Comparison of ENCODE assay signal across 1 cellular context in the genomic region with DNA sequence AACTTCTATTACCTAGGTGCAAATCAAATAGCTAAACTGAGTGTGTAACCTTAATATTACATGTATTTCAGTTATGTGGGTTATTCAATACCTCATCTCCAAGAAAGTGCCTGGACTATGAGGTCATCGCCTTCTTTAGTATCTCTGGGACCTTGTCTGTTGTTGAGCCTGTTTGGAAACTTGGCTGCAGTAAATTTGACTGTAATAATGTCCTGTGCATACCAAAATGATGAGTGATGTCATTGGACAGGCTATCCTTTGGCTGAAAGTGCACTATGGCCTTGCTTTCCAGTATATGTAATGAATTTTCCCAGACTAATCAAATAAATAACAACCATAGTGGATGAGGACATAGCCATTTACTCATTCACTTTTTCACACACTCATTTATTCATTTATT.
TF ChIP-seq lines count a peak whose summit lies in the region.

No MANE protein-coding gene starts in this region.

TF ChIP-seq in SK-N-SH treated with all-trans-retinoic acid at 6 μM for 48 hours, 23 proteins besides CTCF, POLR2A, EP300 and RAD21 (continued from another document):
- TF ChIP-seq, protein P1, sequence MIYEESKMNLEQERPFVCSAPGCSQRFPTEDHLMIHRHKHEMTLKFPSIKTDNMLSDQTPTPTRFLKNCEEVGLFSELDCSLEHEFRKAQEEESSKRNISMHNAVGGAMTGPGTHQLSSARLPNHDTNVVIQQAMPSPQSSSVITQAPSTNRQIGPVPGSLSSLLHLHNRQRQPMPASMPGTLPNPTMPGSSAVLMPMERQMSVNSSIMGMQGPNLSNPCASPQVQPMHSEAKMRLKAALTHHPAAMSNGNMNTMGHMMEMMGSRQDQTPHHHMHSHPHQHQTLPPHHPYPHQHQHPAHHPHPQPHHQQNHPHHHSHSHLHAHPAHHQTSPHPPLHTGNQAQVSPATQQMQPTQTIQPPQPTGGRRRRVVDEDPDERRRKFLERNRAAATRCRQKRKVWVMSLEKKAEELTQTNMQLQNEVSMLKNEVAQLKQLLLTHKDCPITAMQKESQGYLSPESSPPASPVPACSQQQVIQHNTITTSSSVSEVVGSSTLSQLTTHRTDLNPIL (CRISPR knock-in tag; IDR thresholded peaks at IDR 0.05; ENCODE audit: low read depth) = peak; percentile 96
- peak; percentile 59; the same call in 1 of the 2 replicates for TF ChIP-seq ZFP3 (CRISPR knock-in tag; IDR thresholded peaks at IDR 0.05)
- TF ChIP-seq RARB (CRISPR knock-in tag; IDR thresholded peaks at IDR 0.05) = no peak
- TF ChIP-seq OSR1 (CRISPR knock-in tag; IDR thresholded peaks at IDR 0.05) = no peak
- 0 out of 2 replicates have a peak, but pooled peaks have one; percentile 26 for TF ChIP-seq SNAI2 (CRISPR knock-in tag; IDR thresholded peaks at IDR 0.05)
